Comparison of ENCODE assay signal across 25 cellular contexts in genomic region chrX:48702032-48702431, GRCh38. TPM values are rescaled to one million over a fixed set of nuclear protein-coding genes. Genes with fewer than 3 reads are reported as not detected.
"Had no signal": no experiment of that assay in that cellular context is flagged by ENCODE, and none has a peak within 500 bp of the region (broad histone marks: within the 10 kb centered on the region; RNA-seq: fewer than 3 reads in every experiment).

No MANE protein-coding gene starts in this region.

- H3K27ac ChIP-seq: coronary artery, epithelial cell of prostate, tibial artery had no signal

- H3K9me3 ChIP-seq: tibial artery had no signal

- ATAC-seq: activated CD4-positive, CD25-positive, alpha-beta regulatory T cell treated with anti-CD3 and anti-CD28 coated beads, Interleukin-2, amount 50 U/mL, for 24 hours; activated CD8-positive, alpha-beta T cell treated with anti-CD3 and anti-CD28 coated beads, Interleukin-2, amount 10 ng/mL, durations not matched to agents 7 days and 5 days; activated T-helper 17 cell treated with anti-CD3 and anti-CD28 coated beads, Interleukin-2, amount 50 U/mL, for 72 hours; left lobe of liver; natural killer cell; stimulated activated naive CD8-positive, alpha-beta T cell treated with anti-CD3 and anti-CD28 coated beads, Interleukin-15, amount 100 ng/mL, for 72 hours; T-cell had no signal

- DNase-seq: activated CD4-positive, alpha-beta T cell treated with anti-CD3 and anti-CD28 coated beads, Interleukin-2, amount 10 ng/mL, durations not matched to agents 7 days and 5 days; activated CD8-positive, alpha-beta T cell treated with anti-CD3 and anti-CD28 coated beads, Interleukin-2, amount 10 ng/mL, durations not matched to agents 7 days and 5 days; activated naive CD8-positive, alpha-beta T cell treated with anti-CD3 and anti-CD28 coated beads, Interleukin-2, amount 10 ng/mL, durations not matched to agents 7 days and 5 days; amygdala; cerebellar nuclear complex; kidney; mammary epithelial cell; midbrain; natural killer cell; retina; stimulated activated CD4-positive, alpha-beta T cell treated with anti-CD3 and anti-CD28 coated beads, Interleukin-12 subunit alpha, Interleukin-12 subunit beta, amount 100 ng/mL, for 4 hours; stimulated activated naive CD8-positive, alpha-beta T cell treated with anti-CD3 and anti-CD28 coated beads, Interleukin-15, amount 100 ng/mL, for 72 hours; T-cell; T-helper 9 cell; tibial artery had no signal

- H3K27me3 ChIP-seq: tibial artery had no signal

- H3K4me3 ChIP-seq: coronary artery, tibial artery had no signal

RNA-seq across cellular contexts. Expression of gene WAS, which starts 18.4 kb away (rescaled TPM):
- total RNA-seq: bronchial epithelial cell had no signal

RNA-seq across cellular contexts. Expression of gene GLOD5, which starts 59.5 kb away (rescaled TPM):
- total RNA-seq: activated CD4-positive, alpha-beta T cell treated with anti-CD3 and anti-CD28 coated beads, Interleukin-2, amount 10 ng/mL, durations not matched to agents 7 days and 5 days; activated CD8-positive, alpha-beta T cell treated with anti-CD3 and anti-CD28 coated beads, Interleukin-2, amount 10 ng/mL, durations not matched to agents 7 days and 5 days; activated naive CD8-positive, alpha-beta T cell treated with anti-CD3 and anti-CD28 coated beads, Interleukin-2, amount 10 ng/mL, durations not matched to agents 7 days and 5 days; activated T-helper 17 cell treated with anti-CD3 and anti-CD28 coated beads, Interleukin-2, amount 50 U/mL, for 72 hours; bronchial epithelial cell; fibroblast of villous mesenchyme; mammary epithelial cell; natural killer cell; osteocyte; progenitor cell of endocrine pancreas; T-cell; urinary bladder had no signal
